ENCODE assay signal across 8 cellular contexts in the genomic region with DNA sequence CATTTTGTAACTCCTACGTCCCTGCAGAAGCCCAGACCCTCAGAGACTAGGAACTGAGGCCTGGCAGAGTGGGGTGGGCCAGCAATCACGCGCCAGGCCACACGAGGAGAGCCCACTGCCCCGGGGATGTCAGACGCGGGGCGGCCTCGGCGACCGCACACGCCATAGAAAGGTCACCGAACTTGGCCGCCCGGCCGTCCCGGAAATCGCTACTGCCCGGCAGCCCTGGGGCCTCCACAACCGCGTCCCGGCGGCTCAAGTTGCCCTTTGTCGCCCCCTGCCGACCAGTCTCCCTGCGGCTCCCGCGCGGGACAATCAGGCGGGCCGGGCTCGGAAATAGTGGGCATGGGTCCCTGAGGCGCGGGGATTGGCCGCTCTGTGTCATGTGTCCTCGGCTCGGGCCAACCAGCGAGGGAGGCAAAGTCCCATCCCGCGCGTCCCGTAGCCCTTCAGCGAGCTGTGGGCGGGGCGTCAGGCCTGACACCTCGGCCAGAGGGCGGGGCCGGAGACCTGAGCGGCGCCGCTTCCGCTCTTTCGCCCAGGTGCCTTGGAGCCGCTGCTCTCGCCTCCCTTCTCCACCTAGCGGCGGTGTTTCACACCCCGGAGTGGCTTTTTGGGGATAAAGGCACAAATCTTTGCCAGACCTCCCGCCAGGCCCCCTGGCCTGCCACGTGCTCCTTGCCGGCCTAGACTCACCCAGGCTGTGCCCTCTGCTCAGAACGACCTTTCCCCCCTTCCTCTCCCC. TPM values are rescaled to one million over a fixed set of nuclear protein-coding genes. Genes with fewer than 3 reads are reported as not detected.
A peak's percentile ranks its signal among the peaks of the same experiment; 100 is the strongest.
DNase-seq lines count a peak whose midpoint lies in the region; ATAC-seq and TF ChIP-seq lines count a peak whose summit lies in the region.

No MANE protein-coding gene starts in this region.

- H3K4me2 ChIP-seq in BLaER1 treated with 17β-estradiol and CSF1 and Interleukin-3, amounts not matched to agents 10 nM and 100 nM, result peak overlapping the region; percentile 77 to 93 (median 90)

- H4K20me1 ChIP-seq in BLaER1 treated with 17β-estradiol and CSF1 and Interleukin-3, amounts not matched to agents 10 nM and 100 nM, result no peaks in the 10 kb centered on the region

- H3K9me3 ChIP-seq in BLaER1 treated with 17β-estradiol and CSF1 and Interleukin-3, amounts not matched to agents 10 nM and 100 nM (replicated peaks in 1 of 11), result 0 out of 22 replicates have a peak, but pooled peaks cover 0 to 4% (median 0%) of the 10 kb centered on the region in 11 experiments

- H3K27ac Mint-ChIP-seq in activated CD4-positive, alpha-beta T cell treated with anti-CD3 and anti-CD28 coated beads, Interleukin-2, amount 10 ng/mL, durations not matched to agents 24 days and 14 days, result peak overlapping the region; percentile 93

- H3K27me3 Mint-ChIP-seq in activated CD4-positive, alpha-beta T cell treated with anti-CD3 and anti-CD28 coated beads, Interleukin-2, amount 10 ng/mL, durations not matched to agents 24 days and 14 days, result no peaks in the 10 kb centered on the region

- intact Hi-C loops in activated CD4-positive, alpha-beta T cell treated with anti-CD3 and anti-CD28 coated beads, Interleukin-2, amount 10 ng/mL, durations not matched to agents 24 days and 14 days (cut with micrococcal nuclease), result loop anchor here (1.0 to 2.0 kb wide), 7 partner anchors 21 to 221 kb away; a partner anchor contains a TSS

- H3K9ac ChIP-seq in BLaER1 treated with 17β-estradiol and CSF1 and Interleukin-3, amounts not matched to agents 10 nM and 100 nM, result peak overlapping the region; percentile 80 to 91 (median 88)

- ATAC-seq in HG03460 (IDR thresholded peaks at IDR 0.05; ENCODE audit: unreplicated experiment), result peak; percentile 99
- peak; percentile 95 for ATAC-seq in left lobe of liver

- peak overlapping the region; percentile 74 for H3K4me3 Mint-ChIP-seq in activated CD4-positive, alpha-beta T cell treated with anti-CD3 and anti-CD28 coated beads, Interleukin-2, amount 10 ng/mL, durations not matched to agents 24 days and 14 days

- H3K9me3 Mint-ChIP-seq in activated CD4-positive, alpha-beta T cell treated with anti-CD3 and anti-CD28 coated beads, Interleukin-2, amount 10 ng/mL, durations not matched to agents 24 days and 14 days, result no peaks in the 10 kb centered on the region

- TF ChIP-seq CTCF in coronary artery (IDR thresholded peaks at IDR 0.05), result peak; percentile 90

- H3K4me1 ChIP-seq in BLaER1 treated with 17β-estradiol and CSF1 and Interleukin-3, amounts not matched to agents 10 nM and 100 nM, result peaks cover 12 to 22% (median 19%) of the 10 kb centered on the region in 10 experiments

- H3K27ac ChIP-seq in BLaER1 treated with 17β-estradiol and CSF1 and Interleukin-3, amounts not matched to agents 10 nM and 100 nM, result peak overlapping the region; percentile 83 to 96 (median 92)
- H3K27ac ChIP-seq in coronary artery, result peak overlapping the region; percentile 87 to 92

- H3K27me3 ChIP-seq in BLaER1 treated with 17β-estradiol and CSF1 and Interleukin-3, amounts not matched to agents 10 nM and 100 nM, result no peaks in the 10 kb centered on the region

- no peaks in the 10 kb centered on the region for H3K36me3 Mint-ChIP-seq in activated CD4-positive, alpha-beta T cell treated with anti-CD3 and anti-CD28 coated beads, Interleukin-2, amount 10 ng/mL, durations not matched to agents 24 days and 14 days (ENCODE audit: low read depth)

- no peaks in the 10 kb centered on the region for H3K36me3 ChIP-seq in BLaER1 treated with 17β-estradiol and CSF1 and Interleukin-3, amounts not matched to agents 10 nM and 100 nM

- DNase-seq in GM19240 (ENCODE audit: insufficient read length, low spot score) (peak; percentile 99), NCI-H524 treated with DMSO at 0.1 percent for 48 hours (lab: John Stamatoyannopoulos, UW) (peak; percentile 95), coronary artery (ENCODE audit: low spot score) (peak; percentile 99), left lobe of liver (ENCODE audit: low spot score) (peak; percentile 100)
- DNase-seq in activated CD4-positive, alpha-beta T cell treated with anti-CD3 and anti-CD28 coated beads, Interleukin-2, amount 10 ng/mL, durations not matched to agents 24 days and 14 days, result peak; percentile 100
- peak; percentile 99 for DNase-seq in stimulated activated CD4-positive, alpha-beta T cell treated with anti-CD3 and anti-CD28 coated beads, Interleukin-2, amount 100 ng/mL, for 4 hours (ENCODE audit: low read depth)

- H3K4me1 Mint-ChIP-seq in activated CD4-positive, alpha-beta T cell treated with anti-CD3 and anti-CD28 coated beads, Interleukin-2, amount 10 ng/mL, durations not matched to agents 24 days and 14 days, result peaks cover 9% of the 10 kb centered on the region

- peak overlapping the region; percentile 41 to 68 (median 56) for H3K4me3 ChIP-seq in BLaER1 treated with 17β-estradiol and CSF1 and Interleukin-3, amounts not matched to agents 10 nM and 100 nM
- peak overlapping the region; percentile 64 for H3K4me3 ChIP-seq in coronary artery

RNA-seq across cellular contexts. Expression of a gene that starts 33.4 kb away (rescaled TPM):
- 0.09 and 0.35 TPM in 2 replicates for total RNA-seq in activated CD4-positive, alpha-beta T cell treated with anti-CD3 and anti-CD28 coated beads, Interleukin-2, amount 10 ng/mL, durations not matched to agents 24 days and 14 days
- 0.93 TPM for total RNA-seq in left lobe of liver

RNA-seq across cellular contexts. Expression of a gene that starts 46.1 kb away (rescaled TPM):
- total RNA-seq in activated CD4-positive, alpha-beta T cell treated with anti-CD3 and anti-CD28 coated beads, Interleukin-2, amount 10 ng/mL, durations not matched to agents 24 days and 14 days, result 102 and 105 TPM in 2 replicates
- total RNA-seq in left lobe of liver, result 34.2 TPM

Comparison
In these comparisons a context has a peak if more than half of its experiments do, and no peak if none do; other contexts are left out.
1. Peak in every context shown above with its lines: DNase-seq, ATAC-seq, H3K4me3 ChIP-seq and H3K27ac ChIP-seq.